In the genomic region with DNA sequence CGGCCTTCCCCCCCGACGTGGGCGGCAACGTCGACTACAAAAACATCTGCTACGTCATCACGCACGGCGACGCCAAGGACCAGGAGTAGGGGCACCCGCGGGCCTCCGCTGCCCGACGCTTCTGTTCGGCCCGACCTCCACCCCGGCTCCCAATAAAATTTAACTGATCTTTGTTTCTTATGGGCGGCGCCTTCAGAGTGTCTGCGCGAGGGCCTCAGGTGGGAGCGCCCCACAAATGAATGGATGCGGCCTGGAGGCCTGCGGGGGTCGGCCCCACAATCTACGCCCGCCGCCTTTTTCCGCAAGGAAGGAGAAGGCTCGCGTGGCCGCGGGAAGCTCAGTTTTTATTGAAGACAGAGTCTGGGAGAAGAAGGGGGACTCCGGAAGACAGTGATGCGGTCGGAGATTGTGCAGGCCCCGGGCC, we compare ENCODE assay signal across 8 cellular contexts. TPM values are rescaled to one million over a fixed set of nuclear protein-coding genes. Genes with fewer than 3 reads are reported as not detected.
DNase-seq lines count a peak whose midpoint lies in the region; ATAC-seq and TF ChIP-seq lines count a peak whose summit lies in the region.

No MANE protein-coding gene starts in this region.

- H3K27me3 ChIP-seq in adipocyte (replicated peaks; ENCODE audit: control insufficient read depth, insufficient read depth, low read length) (no peaks in the 10 kb centered on the region), heart right ventricle (no peaks in the 10 kb centered on the region)

- peak overlapping the region; percentile 100 for H3K27ac Mint-ChIP-seq in type B pancreatic cell

- peaks cover 3% of the 10 kb centered on the region for H3K36me3 Mint-ChIP-seq in type B pancreatic cell

- H3K27me3 Mint-ChIP-seq in type B pancreatic cell = no peaks in the 10 kb centered on the region

- intact Hi-C loops in heart right ventricle (cut with DNase I) (no loop called here), posterior cingulate gyrus (cut with DNase I) (loop anchor here (2.0 kb wide), 1 partner anchor 17 kb away; a partner anchor contains a TSS)

- peaks cover 11% of the 10 kb centered on the region for H3K4me1 ChIP-seq in adipocyte (ENCODE audit: control insufficient read depth, insufficient read depth, low read length)
- peaks cover 10 to 29% (median 15%) of the 10 kb centered on the region in 9 donors for H3K4me1 ChIP-seq in heart right ventricle

- peak overlapping the region; percentile 98 to 100 (median 99) for H3K27ac ChIP-seq in heart right ventricle

- TF ChIP-seq CTCF in heart right ventricle (IDR thresholded peaks at IDR 0.05) (no peak), type B pancreatic cell (conservative IDR thresholded peaks at IDR 0.05) (no peak)

- peak overlapping the region; percentile 81 for H3K4me3 ChIP-seq in adipocyte (ENCODE audit: low read length)
- peak overlapping the region; percentile 35 to 94 (median 68) for H3K4me3 ChIP-seq in heart right ventricle

- H3K36me3 ChIP-seq in adipocyte (ENCODE audit: control insufficient read depth, insufficient read depth, low read length, severe bottlenecking) = no peaks in the 10 kb centered on the region
- no peaks in the 10 kb centered on the region for H3K36me3 ChIP-seq in heart right ventricle

- ATAC-seq in heart right ventricle = peak; percentile 69 to 86 (median 78)

- H3K9me3 Mint-ChIP-seq in type B pancreatic cell = no peaks in the 10 kb centered on the region

- CTCF ChIA-PET in HEK293T (lab: Yijun Ruan, JAX) = interaction anchor here (0.6 to 2.0 kb wide), 3 partner anchors 18 to 237 kb away, joined by 4 to 6 read pairs (median 6); a partner anchor contains a TSS

- H3K9me3 ChIP-seq in adipocyte (ENCODE audit: control insufficient read depth, low read length) (no peaks in the 10 kb centered on the region), heart right ventricle (no peaks in the 10 kb centered on the region)

- H3K4me1 Mint-ChIP-seq in type B pancreatic cell (ENCODE audit: unreplicated experiment) = peaks cover 17% of the 10 kb centered on the region

- H3K4me3 Mint-ChIP-seq in type B pancreatic cell = peak overlapping the region; percentile 98

- WGBS in heart right ventricle, 2 donors = 0 to 1% methylated on average over 39 of the region's 39 CpGs

- POLR2A ChIA-PET in HEK293T (lab: Yijun Ruan, JAX) = interaction anchor here (0.7 to 9.4 kb wide), 20 partner anchors 9 to 574 kb away, joined by 3 to 75 read pairs (median 4); a partner anchor contains a TSS

- DNase-seq in GDM1 (lab: John Stamatoyannopoulos, UW) = peak; percentile 90
- DNase-seq in HEK293T (ENCODE audit: extremely low spot score) = peak; percentile 88
- DNase-seq in NCI-H1048 (lab: John Stamatoyannopoulos, UW) = peak; percentile 46
- DNase-seq in SKM-1 treated with dmso at 0.1 percent for 144 hours (lab: John Stamatoyannopoulos, UW; ENCODE audit: unreplicated experiment) = peak; percentile 69
- peak; percentile 92 for DNase-seq in adipocyte (ENCODE audit: low read depth)
- DNase-seq in heart right ventricle = peak; percentile 96
- peak; percentile 87 to 99 (median 94) for DNase-seq in posterior cingulate gyrus
- DNase-seq in type B pancreatic cell (ENCODE audit: extremely low spot score, unreplicated experiment) = peak; percentile 91

- peak overlapping the region; percentile 92 for H3K9ac ChIP-seq in adipocyte (ENCODE audit: low read length)

TF ChIP-seq in HEK293T, 16 proteins besides CTCF, POLR2A, EP300 and RAD21:
- TF ChIP-seq NFRKB (IDR thresholded peaks at IDR 0.05) (no peak), ELF4 (IDR thresholded peaks at IDR 0.05) (no peak), FOXM1 (IDR thresholded peaks at IDR 0.05; ENCODE audit: borderline replicate concordance) (no peak), FOXA1 (IDR thresholded peaks at IDR 0.05) (no peak), FOXK2 (IDR thresholded peaks at IDR 0.05) (no peak), LEF1 (IDR thresholded peaks at IDR 0.05; ENCODE audit: borderline replicate concordance) (no peak), TARDBP (IDR thresholded peaks at IDR 0.05) (no peak), ARNT (IDR thresholded peaks at IDR 0.05) (no peak), CTBP1 (IDR thresholded peaks at IDR 0.05; ENCODE audit: borderline replicate concordance) (no peak), ZNF384 (IDR thresholded peaks at IDR 0.05) (no peak), BHLHE40 (IDR thresholded peaks at IDR 0.05; ENCODE audit: borderline replicate concordance) (no peak), L3MBTL2 (conservative IDR thresholded peaks at IDR 0.05) (no peak), HDGF (IDR thresholded peaks at IDR 0.05; ENCODE audit: borderline replicate concordance) (no peak), SUZ12 (IDR thresholded peaks at IDR 0.05) (no peak)
- TF ChIP-seq, protein P1, sequence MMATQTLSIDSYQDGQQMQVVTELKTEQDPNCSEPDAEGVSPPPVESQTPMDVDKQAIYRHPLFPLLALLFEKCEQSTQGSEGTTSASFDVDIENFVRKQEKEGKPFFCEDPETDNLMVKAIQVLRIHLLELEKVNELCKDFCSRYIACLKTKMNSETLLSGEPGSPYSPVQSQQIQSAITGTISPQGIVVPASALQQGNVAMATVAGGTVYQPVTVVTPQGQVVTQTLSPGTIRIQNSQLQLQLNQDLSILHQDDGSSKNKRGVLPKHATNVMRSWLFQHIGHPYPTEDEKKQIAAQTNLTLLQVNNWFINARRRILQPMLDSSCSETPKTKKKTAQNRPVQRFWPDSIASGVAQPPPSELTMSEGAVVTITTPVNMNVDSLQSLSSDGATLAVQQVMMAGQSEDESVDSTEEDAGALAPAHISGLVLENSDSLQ (IDR thresholded peaks at IDR 0.05) = no peak

RNA-seq across cellular contexts. Expression of a gene that starts 3.2 kb away (rescaled TPM):
- total RNA-seq in heart right ventricle = not detected
- polyA plus RNA-seq in heart right ventricle = 1 to 10 TPM in 1 of 2 donors, under 1 TPM in 1; 0.41 to 3.7 TPM
- total RNA-seq in type B pancreatic cell (ENCODE audit: low replicate concordance) = 10.4 and 21.7 TPM in 2 replicates

RNA-seq across cellular contexts. Expression of a gene that starts 4.5 kb away (rescaled TPM):
- 1 to 10 TPM in 9 of 10 donors, under 1 TPM in 1; 0.97 to 6.8 (median 1.4) TPM for total RNA-seq in heart right ventricle
- 1 to 10 TPM in 1 of 2 donors, under 1 TPM in 1; 0.78 to 3.4 TPM for polyA plus RNA-seq in heart right ventricle
- 1.4 and 2.3 TPM in 2 replicates for total RNA-seq in type B pancreatic cell (ENCODE audit: low replicate concordance)

RNA-seq across cellular contexts. Expression of a gene that starts 7.5 kb away (rescaled TPM):
- total RNA-seq in heart right ventricle = 10 to 100 TPM; 18.0 to 27.7 (median 22.2) TPM
- polyA plus RNA-seq in heart right ventricle = 10 to 100 TPM; 25.1 to 30.0 TPM
- total RNA-seq in type B pancreatic cell (ENCODE audit: low replicate concordance) = 46.8 and 50.0 TPM in 2 replicates

RNA-seq across cellular contexts. Expression of a gene that starts 17.4 kb away (rescaled TPM):
- 1 to 10 TPM; 3.2 to 6.6 (median 5.4) TPM for total RNA-seq in heart right ventricle
- 1 to 10 TPM; 2.2 to 8.0 TPM for polyA plus RNA-seq in heart right ventricle
- total RNA-seq in type B pancreatic cell (ENCODE audit: low replicate concordance) = 14.5 and 21.1 TPM in 2 replicates

RNA-seq across cellular contexts. Expression of a gene that starts 22.7 kb away (rescaled TPM):
- total RNA-seq in heart right ventricle (10 to 100 TPM; 34.9 to 48.8 (median 38.8) TPM), type B pancreatic cell (ENCODE audit: low replicate concordance) (64.6 and 68.9 TPM in 2 replicates)
- polyA plus RNA-seq in heart right ventricle = 10 to 100 TPM; 19.9 to 47.7 TPM

Comparison
In these comparisons a context has a peak if more than half of its experiments do, and no peak if none do; other contexts are left out.
1. Peak in every context shown above with its lines: DNase-seq, ATAC-seq, H3K4me3 ChIP-seq and H3K27ac ChIP-seq.
2. DNase-seq: peak in every context shown above with its lines; median percentile 96 in heart right ventricle; 94 in posterior cingulate gyrus; 92 in adipocyte; 91 in type B pancreatic cell; 90 in GDM1; 88 in HEK293T; 69 in SKM-1 treated with dmso at 0.1 percent for 144 hours; 46 in NCI-H1048.